In genomic region chr13:111451402-111451801, GRCh38 we compare ENCODE assay signal across 22 cellular contexts.
"Had no signal": no experiment of that assay in that cellular context is flagged by ENCODE, and none has a peak within 500 bp of the region (broad histone marks: within the 10 kb centered on the region; RNA-seq: fewer than 3 reads in every experiment).

No MANE protein-coding gene starts in this region.

- DNase-seq: activated CD4-positive, alpha-beta T cell treated with anti-CD3 and anti-CD28 coated beads for 36 hours; activated CD4-positive, alpha-beta T cell treated with anti-CD3 and anti-CD28 coated beads, Interleukin-2, amount 10 ng/mL, durations not matched to agents 7 days and 5 days; activated CD4-positive, alpha-beta T cell treated with anti-CD3 and anti-CD28 coated beads, Interleukin-2, amount 50 U/mL, for 48 hours; activated CD8-positive, alpha-beta T cell treated with anti-CD3 and anti-CD28 coated beads, Interleukin-2, amount 10 ng/mL, durations not matched to agents 7 days and 5 days; activated gamma-delta T cell; activated naive CD4-positive, alpha-beta T cell treated with Interleukin-2 at 50 U/mL for 16 hours; activated naive CD8-positive, alpha-beta T cell treated with anti-CD3 and anti-CD28 coated beads, Interleukin-2, amount 10 ng/mL, durations not matched to agents 7 days and 5 days; activated T-cell treated with anti-CD3 and anti-CD28 coated beads, Interleukin-2, amount 50 U/mL, for 24 hours; Karpas-422; NCI-H1417 treated with DMSO at 0.1 percent for 48 hours; NCI-H187 treated with DMSO at 0.1 percent for 48 hours; NCI-H2171; NCI-H510A; NCI-H526; NK-92 treated with Interleukin-12 subunit alpha and Interleukin-12 subunit beta, amount 100 ng/mL, for 24 hours; PC-9; Right ventricle myocardium superior; SW 1271 had no signal

- H3K36me3 ChIP-seq: ascending aorta had no signal

- H3K4me1 ChIP-seq: ascending aorta had no signal

- H2AFZ ChIP-seq: PC-9 had no signal

- ATAC-seq: activated CD4-positive, alpha-beta T cell treated with anti-CD3 and anti-CD28 coated beads for 36 hours; activated CD4-positive, CD25-positive, alpha-beta regulatory T cell treated with anti-CD3 and anti-CD28 coated beads, Interleukin-2, amount 50 U/mL, for 24 hours; activated CD8-positive, alpha-beta T cell treated with anti-CD3 and anti-CD28 coated beads, Interleukin-2, amount 10 ng/mL, durations not matched to agents 7 days and 5 days; K562; WTC11 had no signal

- H3K27me3 ChIP-seq: ascending aorta had no signal

- H3K4me3 ChIP-seq: ascending aorta, K562, PC-9 had no signal

- H3K27ac ChIP-seq: ascending aorta, PC-9 had no signal
